ENCODE assay signal across 26 cellular contexts in genomic region chr9:116466289-116467012, GRCh38.
DNase-seq lines count a peak whose midpoint lies in the region; ATAC-seq lines count a peak whose summit lies in the region.
"Had no signal": no experiment of that assay in that cellular context is flagged by ENCODE, and none has a peak within 500 bp of the region (broad histone marks: within the 10 kb centered on the region; RNA-seq: fewer than 3 reads in every experiment).

No MANE protein-coding gene starts in this region.

- H3K9me3 ChIP-seq in right cardiac atrium (ENCODE audit: control insufficient read depth, low read length) = no peaks in the 10 kb centered on the region
- H3K9me3 ChIP-seq: MG63, Peyer's patch had no signal

- no peak overlapping the region for H3K4me3 ChIP-seq in right cardiac atrium (ENCODE audit: low read length)
- H3K4me3 ChIP-seq: GM23248, MG63, Peyer's patch, SK-N-MC had no signal

- H3K4me1 ChIP-seq in right cardiac atrium (ENCODE audit: control insufficient read depth, insufficient read depth, low read length) = no peaks in the 10 kb centered on the region
- H3K4me1 ChIP-seq: Peyer's patch had no signal

- H3K27ac ChIP-seq in right cardiac atrium (ENCODE audit: low read length) = no peak overlapping the region
- H3K27ac ChIP-seq: 22Rv1, C4-2B, GM23248, Peyer's patch, SK-N-MC had no signal

- ATAC-seq in right cardiac atrium (peak; percentile 73 to 88), left ventricle myocardium superior (no peak), left lobe of liver (peak; percentile 71)
- ATAC-seq: CD8-positive, alpha-beta T cell; HepG2 had no signal

- H3K27me3 ChIP-seq in right cardiac atrium (ENCODE audit: control insufficient read depth, insufficient read depth) = no peaks in the 10 kb centered on the region
- H3K27me3 ChIP-seq: MG63, Peyer's patch had no signal

- DNase-seq in right cardiac atrium (no peak), left ventricle myocardium superior (no peak), amniotic epithelial cell (ENCODE audit: low read depth) (peak; percentile 76), left lobe of liver (ENCODE audit: low spot score) (peak; percentile 52), DMS 273 (lab: John Stamatoyannopoulos, UW; ENCODE audit: unreplicated experiment) (no peak), hypothalamus (lab: John Stamatoyannopoulos, UW) (no peak)
- DNase-seq in activated CD4-positive, CD25-positive, alpha-beta regulatory T cell (lab: John Stamatoyannopoulos, UW) = no peak
- DNase-seq in effector CD8-positive, alpha-beta T cell (lab: John Stamatoyannopoulos, UW) = no peak
- DNase-seq: Calu3; CD8-positive, alpha-beta T cell; DMS153; DND-41; GM23248; H7; KG1; MG63; NCI-H2081; NCI-H226; NCI-H510A; NCI-H69; Peyer's patch; SIG-M5 had no signal

- WGBS in right cardiac atrium = 50% methylated on average over 5 of the region's 5 CpGs

- intact Hi-C loops in right cardiac atrium (cut with DNase I) (loop anchor here in 1 of 4 donors (10.0 kb wide), 1 partner anchor 522 kb away; no protein-coding TSS in a partner anchor), left ventricle myocardium superior (cut with micrococcal nuclease) (no loop called here)

Comparison
In these comparisons a context has a peak if more than half of its experiments do, and no peak if none do; other contexts are left out.
1. DNase-seq: peak in amniotic epithelial cell (single experiment) and left lobe of liver (single experiment); none in right cardiac atrium (0 of 3), left ventricle myocardium superior (single experiment), DMS 273 (single experiment), activated CD4-positive, CD25-positive, alpha-beta regulatory T cell (0 of 4), effector CD8-positive, alpha-beta T cell (single experiment) and hypothalamus (0 of 51).